In the genomic region with DNA sequence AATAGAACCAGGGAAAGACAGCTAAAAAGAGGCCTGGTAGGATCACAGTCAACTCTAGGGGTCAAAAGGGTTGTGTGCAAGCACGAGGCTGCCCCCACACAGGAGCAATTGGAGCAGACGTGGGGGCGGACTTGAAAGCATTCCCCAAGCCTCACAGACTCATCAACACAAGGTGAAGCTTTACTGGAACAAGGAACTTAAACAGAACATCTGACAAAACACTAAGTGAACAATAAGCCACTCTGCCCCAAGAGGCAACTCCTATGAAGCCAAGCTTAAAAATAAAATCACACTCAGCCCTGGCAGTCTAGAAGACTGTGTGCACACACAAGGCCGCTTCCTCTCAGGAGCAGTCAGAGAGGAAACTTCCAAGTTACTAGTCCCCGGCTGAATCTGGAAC, we compare ENCODE assay signal across 1 cellular context.
TF ChIP-seq lines count a peak whose summit lies in the region.

No MANE protein-coding gene starts in this region.

TF ChIP-seq in endothelial cell of umbilical vein, 7 proteins besides CTCF, POLR2A, EP300 and RAD21:
- TF ChIP-seq MAX (IDR thresholded peaks at IDR 0.05; ENCODE audit: insufficient read depth, insufficient read length) (no peak), MYC (IDR thresholded peaks at IDR 0.05; ENCODE audit: low read depth, low read length) (no peak), POLR2AphosphoS5 (IDR thresholded peaks at IDR 0.05; ENCODE audit: insufficient read depth, low read depth, low read length) (no peak), GATA2 (IDR thresholded peaks at IDR 0.05; ENCODE audit: insufficient read depth, insufficient read length, low read depth, low read length) (no peak), EZH2 (IDR thresholded peaks at IDR 0.05; ENCODE audit: borderline replicate concordance, low read depth, low read length, severe bottlenecking) (no peak), FOS (IDR thresholded peaks at IDR 0.05; ENCODE audit: borderline replicate concordance, insufficient read depth, low read length) (no peak), JUN (IDR thresholded peaks at IDR 0.05; ENCODE audit: borderline replicate concordance, insufficient read depth, insufficient read length, low read depth) (no peak)
